Comparison of ENCODE assay signal across 14 cellular contexts in genomic region chr13:51976423-51976822, GRCh38.
"Had no signal": no experiment of that assay in that cellular context is flagged by ENCODE, and none has a peak within 500 bp of the region (broad histone marks: within the 10 kb centered on the region; RNA-seq: fewer than 3 reads in every experiment).

No MANE protein-coding gene starts in this region.

- H3K4me3 ChIP-seq: hepatocyte, tibial artery had no signal

- DNase-seq: activated CD4-positive, alpha-beta T cell treated with anti-CD3 and anti-CD28 coated beads for 1 hour; activated CD4-positive, alpha-beta T cell treated with anti-CD3 and anti-CD28 coated beads, Interleukin-2, amount 50 U/mL, for 4 hours; activated naive CD4-positive, alpha-beta T cell; activated T-cell treated with anti-CD3 and anti-CD28 coated beads for 4 hours; glutamatergic neuron; left ventricle myocardium superior; midbrain; natural killer cell; retina; stimulated activated CD4-positive, alpha-beta T cell treated with anti-CD3 and anti-CD28 coated beads, Interleukin-4, amount 100 ng/mL, for 24 hours; tibial artery had no signal

- H3K36me3 Mint-ChIP-seq: natural killer cell had no signal

- H3K9me3 Mint-ChIP-seq: natural killer cell; stimulated activated naive CD8-positive, alpha-beta T cell treated with anti-CD3 and anti-CD28 coated beads, Interleukin-15, Interleukin-2, amounts not matched to agents 100 ng/mL and 50 ng/mL, for 24 hours had no signal

- H3K4me3 Mint-ChIP-seq: natural killer cell; stimulated activated naive CD8-positive, alpha-beta T cell treated with anti-CD3 and anti-CD28 coated beads, Interleukin-15, Interleukin-2, amounts not matched to agents 100 ng/mL and 50 ng/mL, for 24 hours had no signal

- H3K27me3 Mint-ChIP-seq: stimulated activated naive CD8-positive, alpha-beta T cell treated with anti-CD3 and anti-CD28 coated beads, Interleukin-15, Interleukin-2, amounts not matched to agents 100 ng/mL and 50 ng/mL, for 24 hours had no signal

- ATAC-seq: left ventricle myocardium superior, natural killer cell, SK-N-SH treated with all-trans-retinoic acid at 6 μM for 48 hours had no signal

- H3K27ac Mint-ChIP-seq: natural killer cell; stimulated activated naive CD8-positive, alpha-beta T cell treated with anti-CD3 and anti-CD28 coated beads, Interleukin-15, Interleukin-2, amounts not matched to agents 100 ng/mL and 50 ng/mL, for 24 hours had no signal
